ENCODE assay signal across 10 cellular contexts in genomic region chr6:50145125-50145524, GRCh38.
A peak's percentile ranks its signal among the peaks of the same experiment; 100 is the strongest.
DNase-seq lines count a peak whose midpoint lies in the region; ATAC-seq and TF ChIP-seq lines count a peak whose summit lies in the region.
"Had no signal": no experiment of that assay in that cellular context is flagged by ENCODE, and none has a peak within 500 bp of the region (broad histone marks: within the 10 kb centered on the region; RNA-seq: fewer than 3 reads in every experiment).

No MANE protein-coding gene starts in this region.

- H3K27ac Mint-ChIP-seq in mesothelial cell of epicardium: no peak overlapping the region
- H3K27ac Mint-ChIP-seq in stimulated activated naive CD8-positive, alpha-beta T cell treated with anti-CD3 and anti-CD28 coated beads, Interleukin-15, amount 100 ng/mL, for 72 hours: no peak overlapping the region
- H3K27ac Mint-ChIP-seq: activated naive CD8-positive, alpha-beta T cell treated with anti-CD3 and anti-CD28 coated beads, Interleukin-2, amount 10 ng/mL, durations not matched to agents 7 days and 5 days; T-helper 17 cell had no signal

- no peak overlapping the region for H3K27ac ChIP-seq in lower lobe of right lung

- DNase-seq in GM03348 (ENCODE audit: low spot score): peak; percentile 11
- DNase-seq in LNCaP clone FGC (ENCODE audit: low read depth): no peak
- no peak for DNase-seq in astrocyte of the spinal cord (ENCODE audit: low read depth, low spot score)
- DNase-seq in mesothelial cell of epicardium (ENCODE audit: low spot score in 2 of 2, unreplicated experiment in 2 of 2): no peak
- no peak for DNase-seq in lower lobe of right lung
- no peak for DNase-seq in stimulated activated naive CD8-positive, alpha-beta T cell treated with anti-CD3 and anti-CD28 coated beads, Interleukin-15, amount 100 ng/mL, for 72 hours
- DNase-seq in T-helper 9 cell: no peak
- no peak for DNase-seq in dedifferentiated amniotic fluid mesenchymal stem cell (ENCODE audit: extremely low spot score)
- DNase-seq: activated naive CD8-positive, alpha-beta T cell treated with anti-CD3 and anti-CD28 coated beads, Interleukin-2, amount 10 ng/mL, durations not matched to agents 7 days and 5 days; T-helper 17 cell had no signal

- peaks cover 6% of the 10 kb centered on the region for H3K9me3 Mint-ChIP-seq in mesothelial cell of epicardium
- no peaks in the 10 kb centered on the region for H3K9me3 Mint-ChIP-seq in stimulated activated naive CD8-positive, alpha-beta T cell treated with anti-CD3 and anti-CD28 coated beads, Interleukin-15, amount 100 ng/mL, for 72 hours
- H3K9me3 Mint-ChIP-seq: activated naive CD8-positive, alpha-beta T cell treated with anti-CD3 and anti-CD28 coated beads, Interleukin-2, amount 10 ng/mL, durations not matched to agents 7 days and 5 days had no signal

- H3K27me3 Mint-ChIP-seq in mesothelial cell of epicardium (ENCODE audit: low read depth): peaks cover 41% of the 10 kb centered on the region
- no peaks in the 10 kb centered on the region for H3K27me3 Mint-ChIP-seq in stimulated activated naive CD8-positive, alpha-beta T cell treated with anti-CD3 and anti-CD28 coated beads, Interleukin-15, amount 100 ng/mL, for 72 hours
- H3K27me3 Mint-ChIP-seq: activated naive CD8-positive, alpha-beta T cell treated with anti-CD3 and anti-CD28 coated beads, Interleukin-2, amount 10 ng/mL, durations not matched to agents 7 days and 5 days; T-helper 17 cell had no signal

- in situ Hi-C loops in astrocyte of the spinal cord (cut with HindIII; ENCODE audit: low sequenced_read_pairs): no loop called here

- H3K36me3 Mint-ChIP-seq in mesothelial cell of epicardium: no peaks in the 10 kb centered on the region
- H3K36me3 Mint-ChIP-seq: activated naive CD8-positive, alpha-beta T cell treated with anti-CD3 and anti-CD28 coated beads, Interleukin-2, amount 10 ng/mL, durations not matched to agents 7 days and 5 days had no signal

- H3K4me3 Mint-ChIP-seq in mesothelial cell of epicardium: no peak overlapping the region
- H3K4me3 Mint-ChIP-seq in stimulated activated naive CD8-positive, alpha-beta T cell treated with anti-CD3 and anti-CD28 coated beads, Interleukin-15, amount 100 ng/mL, for 72 hours: no peak overlapping the region
- H3K4me3 Mint-ChIP-seq: activated naive CD8-positive, alpha-beta T cell treated with anti-CD3 and anti-CD28 coated beads, Interleukin-2, amount 10 ng/mL, durations not matched to agents 7 days and 5 days; T-helper 17 cell had no signal

- H3K9me3 ChIP-seq in lower lobe of right lung: no peaks in the 10 kb centered on the region

- intact Hi-C loops in lower lobe of right lung (cut with DNase I): no loop called here

- no peaks in the 10 kb centered on the region for H3K4me1 ChIP-seq in lower lobe of right lung

- no peaks in the 10 kb centered on the region for H3K36me3 ChIP-seq in lower lobe of right lung

- H3K27me3 ChIP-seq in lower lobe of right lung (ENCODE audit: low read depth): no peaks in the 10 kb centered on the region

- ATAC-seq in lower lobe of right lung: no peak
- ATAC-seq in stimulated activated naive CD8-positive, alpha-beta T cell treated with anti-CD3 and anti-CD28 coated beads, Interleukin-15, amount 100 ng/mL, for 72 hours: no peak
- ATAC-seq: T-helper 17 cell had no signal

- no peak overlapping the region for H3K4me3 ChIP-seq in LNCaP clone FGC (ENCODE audit: low read depth, low read length)
- no peak overlapping the region for H3K4me3 ChIP-seq in astrocyte of the spinal cord (ENCODE audit: low read depth, low read length)
- H3K4me3 ChIP-seq in lower lobe of right lung: no peak overlapping the region

- H3K4me1 Mint-ChIP-seq in mesothelial cell of epicardium: peaks cover 6% of the 10 kb centered on the region
- H3K4me1 Mint-ChIP-seq in stimulated activated naive CD8-positive, alpha-beta T cell treated with anti-CD3 and anti-CD28 coated beads, Interleukin-15, amount 100 ng/mL, for 72 hours: no peaks in the 10 kb centered on the region
- H3K4me1 Mint-ChIP-seq: activated naive CD8-positive, alpha-beta T cell treated with anti-CD3 and anti-CD28 coated beads, Interleukin-2, amount 10 ng/mL, durations not matched to agents 7 days and 5 days; T-helper 17 cell had no signal

- TF ChIP-seq CTCF in LNCaP clone FGC (IDR thresholded peaks at IDR 0.05; ENCODE audit: control insufficient read depth, extremely low read depth, insufficient read depth): peak; percentile 50
- TF ChIP-seq CTCF in astrocyte of the spinal cord (IDR thresholded peaks at IDR 0.05; ENCODE audit: low read depth, low read length): peak; percentile 45
- peak; percentile 85 for TF ChIP-seq CTCF in mesothelial cell of epicardium (IDR thresholded peaks at IDR 0.05; ENCODE audit: unreplicated experiment)
- no peak for TF ChIP-seq CTCF in lower lobe of right lung (IDR thresholded peaks at IDR 0.05)
